In the genomic region with DNA sequence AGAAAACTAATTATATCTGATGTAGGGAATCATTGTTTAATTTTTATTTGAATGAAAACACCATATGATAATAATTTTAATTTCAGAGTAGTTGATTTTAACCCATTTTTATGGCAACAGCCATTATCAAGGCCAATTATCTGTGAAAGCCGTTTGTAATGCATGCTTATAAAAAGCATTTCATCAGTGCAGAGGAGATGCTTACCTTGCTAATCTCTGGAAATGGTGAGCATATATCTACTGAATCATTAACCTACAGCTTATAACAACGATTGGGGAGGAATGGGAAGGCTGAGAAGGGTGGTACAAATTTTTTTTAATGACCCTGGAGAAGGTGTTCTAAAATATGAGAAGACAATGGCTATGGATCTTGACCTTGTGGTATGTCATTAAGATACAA, we compare ENCODE assay signal across 30 cellular contexts.
"Had no signal": no experiment of that assay in that cellular context is flagged by ENCODE, and none has a peak within 500 bp of the region (broad histone marks: within the 10 kb centered on the region; RNA-seq: fewer than 3 reads in every experiment).

No MANE protein-coding gene starts in this region.

- DNase-seq: activated effector memory CD4-positive, alpha-beta T cell treated with anti-CD3 and anti-CD28 coated beads, Interleukin-2, amount 50 U/mL, for 16 hours; activated effector memory CD4-positive, alpha-beta T cell treated with Interleukin-2 at 50 U/mL for 16 hours; activated gamma-delta T cell; activated gamma-delta T cell treated with Interleukin-2 at 50 U/mL for 16 hours; activated naive CD4-positive, alpha-beta T cell; activated naive CD4-positive, alpha-beta T cell treated with anti-CD3 and anti-CD28 coated beads for 36 hours; activated naive CD4-positive, alpha-beta T cell treated with anti-CD3 and anti-CD28 coated beads, Interleukin-2, amount 10 ng/mL, durations not matched to agents 7 days and 5 days; activated naive CD4-positive, alpha-beta T cell treated with anti-CD3 and anti-CD28 coated beads, Interleukin-2, amount 50 U/mL, for 16 hours; activated naive CD4-positive, alpha-beta T cell treated with Interleukin-2 at 50 U/mL for 16 hours; activated naive CD8-positive, alpha-beta T cell treated with anti-CD3 and anti-CD28 coated beads for 36 hours; activated naive CD8-positive, alpha-beta T cell treated with anti-CD3 and anti-CD28 coated beads, Interleukin-2, amount 10 ng/mL, durations not matched to agents 7 days and 5 days; activated naive CD8-positive, alpha-beta T cell treated with anti-CD3 and anti-CD28 coated beads, Interleukin-2, amount 50 U/mL, for 24 hours; activated T-cell treated with anti-CD3 and anti-CD28 coated beads, Interleukin-2, amount 50 U/mL, for 4 hours; activated T-cell treated with anti-CD3 and anti-CD28 coated beads, Interleukin-2, amount 50 U/mL, for 48 hours; activated T-cell treated with anti-CD3 and anti-CD28 coated beads, Interleukin-2, amount 50 U/mL, for 72 hours; adrenal gland; amniotic stem cell; amygdala; anterior cingulate cortex; aorta; body of pancreas; brain microvascular endothelial cell; caudate nucleus; central memory CD4-positive, alpha-beta T cell; cerebellar nuclear complex had no signal

- H3K27me3 ChIP-seq: adrenal gland, ascending aorta, body of pancreas, brain microvascular endothelial cell, breast epithelium, cardiac muscle cell had no signal

- H3K4me1 ChIP-seq: adrenal gland, ascending aorta, body of pancreas, breast epithelium had no signal

- ATAC-seq: activated naive CD4-positive, alpha-beta T cell treated with anti-CD3 and anti-CD28 coated beads, Interleukin-2, amount 50 U/mL, for 72 hours; activated naive CD8-positive, alpha-beta T cell treated with anti-CD3 and anti-CD28 coated beads, Interleukin-2, amount 50 U/mL, for 24 hours; activated T-cell treated with anti-CD3 and anti-CD28 coated beads, Interleukin-2, amount 50 U/mL, for 4 hours; activated T-cell treated with anti-CD3 and anti-CD28 coated beads, Interleukin-2, amount 50 U/mL, for 72 hours; activated T-helper 17 cell treated with anti-CD3 and anti-CD28 coated beads, Interleukin-2, amount 50 U/mL, for 72 hours; body of pancreas had no signal

- H3K36me3 ChIP-seq: adrenal gland, ascending aorta, brain microvascular endothelial cell, breast epithelium, cardiac muscle cell had no signal

- H3K9me3 ChIP-seq: adrenal gland, ascending aorta, body of pancreas, breast epithelium had no signal

- H3K27ac ChIP-seq: adrenal gland, ascending aorta, body of pancreas, brain microvascular endothelial cell, breast epithelium, cardiac muscle cell had no signal

- H3K4me3 ChIP-seq: adrenal gland, ascending aorta, body of pancreas, breast epithelium, cardiac muscle cell had no signal
